In genomic region chr22:37639771-37640590, GRCh38 we compare ENCODE assay signal across 8 cellular contexts. TPM values are rescaled to one million over a fixed set of nuclear protein-coding genes. Genes with fewer than 3 reads are reported as not detected.
DNase-seq lines count a peak whose midpoint lies in the region; ATAC-seq and TF ChIP-seq lines count a peak whose summit lies in the region.

No MANE protein-coding gene starts in this region.

- no peak for TF ChIP-seq CTCF in VCaP (conservative IDR thresholded peaks at IDR 0.05)
- no peak for TF ChIP-seq CTCF in glutamatergic neuron (IDR thresholded peaks at IDR 0.05; ENCODE audit: partially characterized antibody, unreplicated experiment)
- no peak for TF ChIP-seq CTCF in gastrocnemius medialis (IDR thresholded peaks at IDR 0.05 in 4 of 5, conservative IDR thresholded peaks at IDR 0.05 in 1 of 5)

- intact Hi-C loops in gastrocnemius medialis (cut with DNase I; ENCODE audit: low total_unique reads) = no loop called here

- no peaks in the 10 kb centered on the region for H3K36me3 Mint-ChIP-seq in glutamatergic neuron (ENCODE audit: unreplicated experiment)

- H3K4me3 ChIP-seq in gastrocnemius medialis = peak overlapping the region; percentile 37 to 59 (median 48)

- in situ Hi-C loops in gastrocnemius medialis (cut with MboI; ENCODE audit: low sequenced_read_pairs in 4 of 4) = loop anchor here in 1 of 4 donors (25.0 kb wide), 1 partner anchor 147 kb away; no protein-coding TSS in a partner anchor

- peaks cover 3 to 13% of the 10 kb centered on the region in 2 donors for H3K4me1 ChIP-seq in gastrocnemius medialis

- ATAC-seq in gastrocnemius medialis = no peak

- DNase-seq in activated effector memory CD4-positive, alpha-beta T cell treated with anti-CD3 and anti-CD28 coated beads, Interleukin-2, amount 50 U/mL, for 16 hours = peak; percentile 76
- no peak for DNase-seq in activated effector memory CD4-positive, alpha-beta T cell treated with Interleukin-2 at 50 U/mL for 16 hours
- DNase-seq in glutamatergic neuron (no peak), gastrocnemius medialis (no peak), NCI-H1694 treated with DMSO at 0.1 percent for 48 hours (lab: John Stamatoyannopoulos, UW) (no peak), NCI-H1694 (lab: John Stamatoyannopoulos, UW) (no peak), DMS79 (lab: John Stamatoyannopoulos, UW) (no peak)

- no peaks in the 10 kb centered on the region for H3K36me3 ChIP-seq in gastrocnemius medialis

- peaks cover 5% of the 10 kb centered on the region for H3K4me1 Mint-ChIP-seq in glutamatergic neuron (ENCODE audit: low read depth, unreplicated experiment)

- H3K9me3 ChIP-seq in gastrocnemius medialis = no peaks in the 10 kb centered on the region

- H3K27me3 Mint-ChIP-seq in glutamatergic neuron (ENCODE audit: unreplicated experiment) = peaks cover 2% of the 10 kb centered on the region

- H3K4me3 Mint-ChIP-seq in glutamatergic neuron (ENCODE audit: unreplicated experiment) = peak overlapping the region; percentile 64

- peaks cover 7 to 14% (median 12%) of the 10 kb centered on the region in 3 donors for H3K27me3 ChIP-seq in gastrocnemius medialis

- TF ChIP-seq POLR2A in gastrocnemius medialis (IDR thresholded peaks at IDR 0.05) = no peak

- H3K27ac Mint-ChIP-seq in glutamatergic neuron (ENCODE audit: unreplicated experiment) = no peak overlapping the region

- no peaks in the 10 kb centered on the region for H3K9me3 Mint-ChIP-seq in glutamatergic neuron (ENCODE audit: unreplicated experiment)

- H3K27ac ChIP-seq in VCaP = peak overlapping the region; percentile 56; the same call in 1 of the 2 replicates
- H3K27ac ChIP-seq in gastrocnemius medialis = no peak overlapping the region

RNA-seq across cellular contexts. Expression of gene SH3BP1, which starts 0.5 kb away (rescaled TPM):
- 12.7 TPM for total RNA-seq in glutamatergic neuron (ENCODE audit: unreplicated experiment)
- total RNA-seq in gastrocnemius medialis = 1 to 10 TPM in 3 of 4 donors, not detected in 1; 1.1 to 1.8 (median 1.6) TPM

RNA-seq across cellular contexts. Expression of gene PDXP, which starts 18.5 kb away (rescaled TPM):
- 88.1 TPM for total RNA-seq in glutamatergic neuron (ENCODE audit: unreplicated experiment)
- 10 to 100 TPM; 10.3 to 28.7 (median 16.6) TPM for total RNA-seq in gastrocnemius medialis

RNA-seq across cellular contexts. Expression of gene GGA1, which starts 31.3 kb away (rescaled TPM):
- total RNA-seq in glutamatergic neuron (ENCODE audit: unreplicated experiment) = 104 TPM
- 10 to 100 TPM; 39.0 to 48.8 (median 45.0) TPM for total RNA-seq in gastrocnemius medialis

RNA-seq across cellular contexts. Expression of gene LGALS1, which starts 35.5 kb away (rescaled TPM):
- total RNA-seq in glutamatergic neuron (ENCODE audit: unreplicated experiment) (50.7 TPM), gastrocnemius medialis (1,000 to 10,000 TPM in 3 of 4 donors, 100 to 1,000 TPM in 1; 561 to 1,888 (median 1,101) TPM)

RNA-seq across cellular contexts. Expression of gene NOL12, which starts 46.2 kb away (rescaled TPM):
- total RNA-seq in glutamatergic neuron (ENCODE audit: unreplicated experiment) (9.9 TPM), gastrocnemius medialis (10 to 100 TPM; 10.0 to 21.7 (median 16.6) TPM)
